In genomic region chr1:153976819-153977249, GRCh38 we compare ENCODE assay signal across 8 cellular contexts. TPM values are rescaled to one million over a fixed set of nuclear protein-coding genes. Genes with fewer than 3 reads are reported as not detected.
A peak's percentile ranks its signal among the peaks of the same experiment; 100 is the strongest.
DNase-seq lines count a peak whose midpoint lies in the region; ATAC-seq and TF ChIP-seq lines count a peak whose summit lies in the region.

No MANE protein-coding gene starts in this region.

- 0 out of 2 replicates have a peak, but pooled peaks cover 3% of the 10 kb centered on the region for H4K20me1 ChIP-seq in DND-41 (ENCODE audit: insufficient read depth, low read length)

- H3K9ac ChIP-seq in DND-41 (ENCODE audit: low read depth, low read length) = peak overlapping the region; percentile 84

- ATAC-seq in DND-41 (ENCODE audit: insufficient read depth, low read depth) (no peak), omental fat pad (ENCODE audit: low FRiP score) (peak; percentile 38)

- TF ChIP-seq CTCF in DND-41 (IDR thresholded peaks at IDR 0.05; ENCODE audit: borderline replicate concordance, extremely low read depth, low read length, poor library complexity, severe bottlenecking) (no peak), epithelial cell of esophagus (IDR thresholded peaks at IDR 0.05; ENCODE audit: insufficient read depth, low read depth, low read length, missing control alignments) (no peak), omental fat pad (IDR thresholded peaks at IDR 0.05) (no peak)

- H3K79me2 ChIP-seq in DND-41 (ENCODE audit: insufficient read depth, low read length) = peaks cover 29% of the 10 kb centered on the region

- H3K9me3 ChIP-seq in DND-41 (ENCODE audit: insufficient read depth, low read length, severe bottlenecking) = no peaks in the 10 kb centered on the region

- H3K4me2 ChIP-seq in DND-41 (ENCODE audit: insufficient read depth, low read length) = peak overlapping the region; percentile 88

- DNase-seq in DND-41 (no peak), OCI-M1 (lab: John Stamatoyannopoulos, UW) (peak; percentile 79), epithelial cell of esophagus (ENCODE audit: low read depth) (no peak), omental fat pad (ENCODE audit: low spot score) (no peak), HuH-7 (ENCODE audit: low spot score) (no peak), nucleus accumbens (lab: John Stamatoyannopoulos, UW) (no peak), SIG-M5 treated with dmso at 0.1 percent for 504 hours (lab: John Stamatoyannopoulos, UW; ENCODE audit: unreplicated experiment) (no peak)
- DNase-seq in central memory CD4-positive, alpha-beta T cell = no peak

- H3K4me3 ChIP-seq in DND-41 (ENCODE audit: low read depth in 1 of 2, low read length in 2 of 2) (peak overlapping the region; percentile 53 to 86), epithelial cell of esophagus (ENCODE audit: low read length) (peak overlapping the region; percentile 96)

- H2AFZ ChIP-seq in DND-41 (ENCODE audit: low read depth, low read length) = peak overlapping the region; percentile 96

- H3K27me3 ChIP-seq in DND-41 (ENCODE audit: insufficient read depth, low read length, poor library complexity) = no peaks in the 10 kb centered on the region

- H3K36me3 ChIP-seq in DND-41 (ENCODE audit: insufficient read depth, low read length) = peaks cover 31% of the 10 kb centered on the region

- H3K27ac ChIP-seq in DND-41 (ENCODE audit: low read length) = peak overlapping the region; percentile 81

- peaks cover 46% of the 10 kb centered on the region for H3K4me1 ChIP-seq in DND-41 (ENCODE audit: insufficient read depth, low read length)

RNA-seq across cellular contexts. Expression of gene JTB, which starts 0.6 kb away (rescaled TPM):
- total RNA-seq in omental fat pad = 100 to 1,000 TPM; 190 to 258 (median 208) TPM

RNA-seq across cellular contexts. Expression of gene CREB3L4, which starts 9.1 kb away (rescaled TPM):
- total RNA-seq in omental fat pad = 10 to 100 TPM in 1 of 4 donors, 1 to 10 TPM in 3; 6.1 to 19.1 (median 8.5) TPM

RNA-seq across cellular contexts. Expression of gene RAB13, which starts 9.3 kb away (rescaled TPM):
- 10 to 100 TPM; 62.7 to 87.5 (median 78.3) TPM for total RNA-seq in omental fat pad

RNA-seq across cellular contexts. Expression of gene SLC39A1, which starts 13.5 kb away (rescaled TPM):
- total RNA-seq in omental fat pad = 100 to 1,000 TPM in 3 of 4 donors, 10 to 100 TPM in 1; 80.5 to 125 (median 116) TPM

RNA-seq across cellular contexts. Expression of gene RPS27, which starts 13.7 kb away (rescaled TPM):
- 1,000 to 10,000 TPM; 1,559 to 2,240 (median 2,115) TPM for total RNA-seq in omental fat pad
